Comparison of ENCODE assay signal across 19 cellular contexts in genomic region chr11:12237381-12237784, GRCh38.
DNase-seq lines count a peak whose midpoint lies in the region; ATAC-seq and TF ChIP-seq lines count a peak whose summit lies in the region.
"Had no signal": no experiment of that assay in that cellular context is flagged by ENCODE, and none has a peak within 500 bp of the region (broad histone marks: within the 10 kb centered on the region; RNA-seq: fewer than 3 reads in every experiment).

No MANE protein-coding gene starts in this region.

- H3K4ac ChIP-seq in IMR-90 (ENCODE audit: low read depth, low read length), result peak overlapping the region; percentile 51; the same call in 1 of the 2 replicates

- peaks cover 13% of the 10 kb centered on the region for H3K4me1 Mint-ChIP-seq in nephron progenitor cell

- H3K36me3 Mint-ChIP-seq in nephron progenitor cell (ENCODE audit: low read depth), result no peaks in the 10 kb centered on the region

- POLR2A ChIA-PET in IMR-90 (lab: Charles Lee; ENCODE audit: unreplicated experiment), result no interaction called here

- WGBS in IMR-90 (ENCODE audit: extremely low coverage in 2 of 2, insufficient read length in 1 of 2), 2 experiments, result no CpG with 5 or more reads among the region's 3 CpGs
- WGBS in heart right ventricle, 2 donors, result 58 to 63% methylated on average over 3 of the region's 3 CpGs

- no peak overlapping the region for H3K4me2 ChIP-seq in IMR-90 (ENCODE audit: low read depth, low read length)
- no peak overlapping the region for H3K4me2 ChIP-seq in skeletal muscle satellite cell (ENCODE audit: low read length)

- H3K9me1 ChIP-seq in IMR-90 (ENCODE audit: insufficient read depth, low read length), result peaks cover 15% of the 10 kb centered on the region

- TF ChIP-seq CTCF in IMR-90 (conservative IDR thresholded peaks at IDR 0.05; ENCODE audit: low read depth, low read length) (no peak), heart right ventricle (IDR thresholded peaks at IDR 0.05) (no peak), nephron progenitor cell (IDR thresholded peaks at IDR 0.05) (no peak)

- no peak for ATAC-seq in IMR-90 (ENCODE audit: low read depth)
- peak in 4 of 8 donors; percentile 14 to 30 (median 24) for ATAC-seq in heart right ventricle
- ATAC-seq in HG03097 (IDR thresholded peaks at IDR 0.05; ENCODE audit: low FRiP score, unreplicated experiment), result no peak
- ATAC-seq: effector memory CD8-positive, alpha-beta T cell; HCT116 had no signal

- H2BK5ac ChIP-seq in IMR-90 (ENCODE audit: low read depth, low read length, poor library complexity, severe bottlenecking), result no peak overlapping the region

- H3K27ac ChIP-seq in ACC112 (ENCODE audit: low read depth, low read length) (0 out of 2 replicates have a peak overlapping the region, but pooled peaks have one; percentile 3), IMR-90 (ENCODE audit: insufficient read depth, low read length) (peak overlapping the region; percentile 43; the same call in 1 of the 2 replicates), heart right ventricle (peak overlapping the region in 6 of 10 donors; percentile 36 to 74 (median 54))

- H3K9ac ChIP-seq in IMR-90 (ENCODE audit: low read depth, low read length), result no peak overlapping the region
- peak overlapping the region; percentile 19 for H3K9ac ChIP-seq in skeletal muscle satellite cell (ENCODE audit: low read depth, low read length)

- H4K8ac ChIP-seq in IMR-90 (ENCODE audit: low read depth in 2 of 2, low read length in 2 of 2), result peak overlapping the region in 1 of 2 experiments; percentile 63; a peak in 2 of 4 replicates

- no peak overlapping the region for H3K56ac ChIP-seq in IMR-90 (ENCODE audit: extremely low read depth, insufficient read depth, low read length)

- 0 out of 2 replicates have a peak overlapping the region, but pooled peaks have one; percentile 33 for H4K91ac ChIP-seq in IMR-90 (ENCODE audit: insufficient read depth, low read depth, low read length)

- no peaks in the 10 kb centered on the region for H4K20me1 ChIP-seq in IMR-90 (ENCODE audit: insufficient read depth, low read length)

- H3K4me3 Mint-ChIP-seq in nephron progenitor cell, result no peak overlapping the region

- H2AK5ac ChIP-seq in IMR-90 (ENCODE audit: low read depth, low read length), result no peak overlapping the region; the same call in 1 of the 2 replicates

- no peak overlapping the region for H3K14ac ChIP-seq in IMR-90 (replicated peaks; ENCODE audit: low read depth, low read length)

- no peak overlapping the region for H3K4me3 ChIP-seq in ACC112 (ENCODE audit: low read depth, low read length)
- no peak overlapping the region for H3K4me3 ChIP-seq in IMR-90 (ENCODE audit: insufficient read depth, low read depth, low read length)
- no peak overlapping the region for H3K4me3 ChIP-seq in heart right ventricle
- H3K4me3 ChIP-seq in skeletal muscle satellite cell (ENCODE audit: low read length), result no peak overlapping the region
- H3K4me3 ChIP-seq: spleen had no signal

- H2BK120ac ChIP-seq in IMR-90 (ENCODE audit: low read depth, low read length), result peak overlapping the region; percentile 86; the same call in 1 of the 2 replicates

- H3K36me3 ChIP-seq in ACC112 (ENCODE audit: insufficient read depth, low read length) (peaks cover 14% of the 10 kb centered on the region), IMR-90 (ENCODE audit: control insufficient read depth, insufficient read depth, low read length) (peaks cover 33% of the 10 kb centered on the region), heart right ventricle (peaks cover 0 to 74% (median 16%) of the 10 kb centered on the region in 9 donors), skeletal muscle satellite cell (ENCODE audit: insufficient read depth, low read length) (peaks cover 54% of the 10 kb centered on the region)

- no peak overlapping the region for H3K18ac ChIP-seq in IMR-90 (ENCODE audit: low read depth, low read length)

- H3K4me1 ChIP-seq in ACC112 (ENCODE audit: control insufficient read depth, insufficient read depth, low read length, unreplicated experiment) (peaks cover 50% of the 10 kb centered on the region), IMR-90 (ENCODE audit: control insufficient read depth, insufficient read depth, low read length) (peaks cover 7% of the 10 kb centered on the region), heart right ventricle (peaks cover 6 to 81% (median 44%) of the 10 kb centered on the region in 9 donors), skeletal muscle satellite cell (ENCODE audit: control insufficient read depth, insufficient read depth, low read length) (peaks cover 48% of the 10 kb centered on the region)

- in situ Hi-C loops in IMR-90 (cut with MboI; ENCODE audit: low sequenced_read_pairs), result loop anchor here (5.0 to 10.0 kb wide), 2 partner anchors 123 to 190 kb away; partner anchors contain the start of gene MICAL2

- H2BK20ac ChIP-seq in IMR-90 (ENCODE audit: low read depth, low read length), result peak overlapping the region; percentile 8; the same call in 1 of the 2 replicates

- H2AK9ac ChIP-seq in IMR-90 (replicated peaks; ENCODE audit: low read depth, low read length, poor library complexity), result no peak overlapping the region

- CTCF ChIA-PET in IMR-90 (lab: Yijun Ruan, JAX), result interaction anchor here (0.6 to 2.0 kb wide), 3 partner anchors 12 to 44 kb away, joined by 3 to 6 read pairs (median 5); no protein-coding TSS in a partner anchor

- no peaks in the 10 kb centered on the region for H3K79me2 ChIP-seq in ACC112 (ENCODE audit: control insufficient read depth, insufficient read depth, low read length, unreplicated experiment)

- DNase-seq in IMR-90, result no peak
- DNase-seq in heart right ventricle, result no peak
- DNase-seq in NCI-H146 treated with DMSO at 0.1 percent for 48 hours (lab: John Stamatoyannopoulos, UW; ENCODE audit: unreplicated experiment), result no peak
- no peak for DNase-seq in NOMO-1 treated with DMSO at 0.1 percent for 48 hours (lab: John Stamatoyannopoulos, UW; ENCODE audit: unreplicated experiment)
- DNase-seq in nephron progenitor cell, result no peak
- DNase-seq: activated CD4-positive, alpha-beta T cell treated with anti-CD3 and anti-CD28 coated beads, Interleukin-2, amount 50 U/mL, for 4 hours; activated naive CD8-positive, alpha-beta T cell treated with anti-CD3 and anti-CD28 coated beads, Interleukin-2, amount 10 ng/mL, durations not matched to agents 7 days and 5 days; central memory CD4-positive, alpha-beta T cell; effector memory CD8-positive, alpha-beta T cell; EL; Kasumi-1; NCI-H1092 treated with DMSO at 0.1 percent for 48 hours; NCI-H2171 treated with DMSO at 0.1 percent for 48 hours; spleen; SW 1271 had no signal

- BruUV-seq in IMR-90 (replicated peaks; lab: Mats Ljungman, UMichigan), result no TSS peak

- H4K5ac ChIP-seq in IMR-90 (ENCODE audit: low read depth, low read length), result no peak overlapping the region

- no peaks in the 10 kb centered on the region for H3K9me3 Mint-ChIP-seq in nephron progenitor cell
- H3K9me3 Mint-ChIP-seq: activated naive CD8-positive, alpha-beta T cell treated with anti-CD3 and anti-CD28 coated beads, Interleukin-2, amount 10 ng/mL, durations not matched to agents 7 days and 5 days; effector memory CD8-positive, alpha-beta T cell had no signal

- H3K79me1 ChIP-seq in IMR-90 (ENCODE audit: low read depth in 1 of 2, low read length in 2 of 2), result peaks cover 53 to 95% of the 10 kb centered on the region in 2 experiments

- dilution Hi-C loops in IMR-90 (cut with HindIII; ENCODE audit: low sequenced_read_pairs, unreplicated experiment), result no loop called here

- TF ChIP-seq RAD21 in IMR-90 (IDR thresholded peaks at IDR 0.05; ENCODE audit: low read length), result no peak

- peak overlapping the region; percentile 20; the same call in 1 of the 3 replicates for H2BK15ac ChIP-seq in IMR-90 (ENCODE audit: low read depth, low read length)

- H3K27me3 Mint-ChIP-seq in nephron progenitor cell (ENCODE audit: low read depth, poor library complexity), result peaks cover 31% of the 10 kb centered on the region
- H3K27me3 Mint-ChIP-seq: activated naive CD8-positive, alpha-beta T cell treated with anti-CD3 and anti-CD28 coated beads, Interleukin-2, amount 10 ng/mL, durations not matched to agents 7 days and 5 days; effector memory CD8-positive, alpha-beta T cell had no signal

- H3K27me3 ChIP-seq in ACC112 (ENCODE audit: insufficient read depth, low read length) (no peaks in the 10 kb centered on the region), IMR-90 (ENCODE audit: control insufficient read depth, insufficient read depth, low read length) (no peaks in the 10 kb centered on the region), heart right ventricle (no peaks in the 10 kb centered on the region), skeletal muscle satellite cell (ENCODE audit: control insufficient read depth, insufficient read depth, low read length) (no peaks in the 10 kb centered on the region)
- H3K27me3 ChIP-seq: spleen had no signal

- no peaks in the 10 kb centered on the region for H3K9me3 ChIP-seq in IMR-90 (ENCODE audit: control insufficient read depth, insufficient read depth, low read length)
- H3K9me3 ChIP-seq in heart right ventricle, result no peaks in the 10 kb centered on the region
- H3K9me3 ChIP-seq in skeletal muscle satellite cell (replicated peaks; ENCODE audit: low read length), result no peaks in the 10 kb centered on the region
- H3K9me3 ChIP-seq: spleen had no signal

- intact Hi-C loops in IMR-90 (cut with micrococcal nuclease) (loop anchor here (5.0 to 10.0 kb wide), 3 partner anchors 45 to 153 kb away; no protein-coding TSS in a partner anchor), heart right ventricle (cut with DNase I) (loop anchor here in 8 of 10 donors (5.0 to 10.0 kb wide), 10 partner anchors 40 to 190 kb away; partner anchors contain the start of gene MICAL2 (in 4 of the 8))

- TF ChIP-seq POLR2A in IMR-90 (IDR thresholded peaks at IDR 0.05; ENCODE audit: low read depth, low read length), result no peak

- no peak overlapping the region for H2AFZ ChIP-seq in ACC112 (ENCODE audit: low read length, unreplicated experiment)
- no peak overlapping the region for H2AFZ ChIP-seq in IMR-90 (replicated peaks; ENCODE audit: low read length, poor library complexity)

- no peak overlapping the region for H3K23ac ChIP-seq in IMR-90 (ENCODE audit: low read depth, low read length)

- H3K27ac Mint-ChIP-seq in nephron progenitor cell, result no peak overlapping the region

TF ChIP-seq in IMR-90, 13 proteins besides CTCF, POLR2A, EP300 and RAD21 (continues in another document):
- TF ChIP-seq, protein P1, sequence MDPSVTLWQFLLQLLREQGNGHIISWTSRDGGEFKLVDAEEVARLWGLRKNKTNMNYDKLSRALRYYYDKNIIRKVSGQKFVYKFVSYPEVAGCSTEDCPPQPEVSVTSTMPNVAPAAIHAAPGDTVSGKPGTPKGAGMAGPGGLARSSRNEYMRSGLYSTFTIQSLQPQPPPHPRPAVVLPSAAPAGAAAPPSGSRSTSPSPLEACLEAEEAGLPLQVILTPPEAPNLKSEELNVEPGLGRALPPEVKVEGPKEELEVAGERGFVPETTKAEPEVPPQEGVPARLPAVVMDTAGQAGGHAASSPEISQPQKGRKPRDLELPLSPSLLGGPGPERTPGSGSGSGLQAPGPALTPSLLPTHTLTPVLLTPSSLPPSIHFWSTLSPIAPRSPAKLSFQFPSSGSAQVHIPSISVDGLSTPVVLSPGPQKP (IDR thresholded peaks at IDR 0.05; ENCODE audit: borderline replicate concordance, low read depth, low read length), result no peak
- TF ChIP-seq RFX5 (IDR thresholded peaks at IDR 0.05; ENCODE audit: low read depth, low read length), result no peak

Comparison
In these comparisons a context has a peak if more than half of its experiments do, and no peak if none do; other contexts are left out.
1. H3K27ac ChIP-seq: peak in every context shown above with its lines; median percentile 54 in heart right ventricle; 43 in IMR-90; 3 in ACC112.